Comparison of ENCODE assay signal across 9 cellular contexts in genomic region chr20:38859070-38859690, GRCh38. TPM values are rescaled to one million over a fixed set of nuclear protein-coding genes. Genes with fewer than 3 reads are reported as not detected.
DNase-seq lines count a peak whose midpoint lies in the region; ATAC-seq and TF ChIP-seq lines count a peak whose summit lies in the region.
"Had no signal": no experiment of that assay in that cellular context is flagged by ENCODE, and none has a peak within 500 bp of the region (broad histone marks: within the 10 kb centered on the region; RNA-seq: fewer than 3 reads in every experiment).

No MANE protein-coding gene starts in this region.

- no peaks in the 10 kb centered on the region for H3K27me3 Mint-ChIP-seq in activated B cell treated with CpG ODN at 0.5 μM for 24 hours
- H3K27me3 Mint-ChIP-seq in natural killer cell (ENCODE audit: low read depth in 2 of 2) = no peaks in the 10 kb centered on the region

- CTCF ChIA-PET in activated B cell treated with CpG ODN at 0.5 μM for 24 hours (lab: Charles Lee) = interaction anchor here (0.7 to 4.6 kb wide), 10 partner anchors 12 to 52 kb away, joined by 3 to 18 read pairs (median 4); no protein-coding TSS in a partner anchor

- H3K4me1 ChIP-seq in HAP-1 = peaks cover 5% of the 10 kb centered on the region

- ATAC-seq in HG03175 (IDR thresholded peaks at IDR 0.05; ENCODE audit: unreplicated experiment) (peak; percentile 40), activated B cell treated with CpG ODN at 0.5 μM for 24 hours (ENCODE audit: low read depth) (peak; percentile 56), natural killer cell (peak; percentile 47 to 74 (median 72)), HG03139 (IDR thresholded peaks at IDR 0.05; ENCODE audit: unreplicated experiment) (no peak)

- H3K36me3 Mint-ChIP-seq in activated B cell treated with CpG ODN at 0.5 μM for 24 hours (ENCODE audit: low read depth) = peaks cover 33% of the 10 kb centered on the region
- no peaks in the 10 kb centered on the region for H3K36me3 Mint-ChIP-seq in natural killer cell

- POLR2A ChIA-PET in activated B cell treated with CpG ODN at 0.5 μM for 24 hours (lab: Charles Lee) = interaction anchor here (0.6 to 14.8 kb wide), 9 partner anchors 10 to 57 kb away, joined by 3 to 268 read pairs (median 12); partner anchors contain the start of gene PPP1R16B

- intact Hi-C loops in activated B cell treated with CpG ODN at 0.5 μM for 24 hours (cut with micrococcal nuclease) (loop anchor here (1.0 kb wide), 1 partner anchor 9 kb away; no protein-coding TSS in a partner anchor), natural killer cell (cut with micrococcal nuclease) (loop anchor here (2.0 to 5.0 kb wide), 3 partner anchors 16 to 33 kb away; no protein-coding TSS in a partner anchor)

- peak overlapping the region; percentile 49 for H3K4me3 Mint-ChIP-seq in activated B cell treated with CpG ODN at 0.5 μM for 24 hours
- peak overlapping the region; percentile 45 for H3K4me3 Mint-ChIP-seq in natural killer cell

- TF ChIP-seq CTCF in activated B cell treated with CpG ODN at 0.5 μM for 24 hours (IDR thresholded peaks at IDR 0.05) (no peak), natural killer cell (IDR thresholded peaks at IDR 0.05) (no peak)

- H3K9me3 ChIP-seq in HAP-1 = no peaks in the 10 kb centered on the region

- H3K27me3 ChIP-seq in HAP-1 (ENCODE audit: low read depth) = peaks cover 3% of the 10 kb centered on the region; the same call in 1 of the 2 replicates

- no peaks in the 10 kb centered on the region for H3K36me3 ChIP-seq in HAP-1 (replicated peaks)

- no peaks in the 10 kb centered on the region for H3K9me3 Mint-ChIP-seq in activated B cell treated with CpG ODN at 0.5 μM for 24 hours
- H3K9me3 Mint-ChIP-seq in natural killer cell = no peaks in the 10 kb centered on the region

- DNase-seq in SIG-M5 treated with dmso at 0.1 percent for 504 hours (lab: John Stamatoyannopoulos, UW; ENCODE audit: unreplicated experiment) (peak; percentile 82), SIG-M5 (lab: John Stamatoyannopoulos, UW) (no peak), activated B cell treated with CpG ODN at 0.5 μM for 24 hours (no peak), natural killer cell (no peak), DMS153 (lab: John Stamatoyannopoulos, UW) (no peak), HAP-1 (ENCODE audit: low spot score in 2 of 2) (no peak)
- DNase-seq: NCI-H226 had no signal

- H3K27ac Mint-ChIP-seq in activated B cell treated with CpG ODN at 0.5 μM for 24 hours (peak overlapping the region; percentile 85), natural killer cell (peak overlapping the region; percentile 80 to 81)

- H3K4me1 Mint-ChIP-seq in activated B cell treated with CpG ODN at 0.5 μM for 24 hours = peaks cover 95% of the 10 kb centered on the region
- peaks cover 78 to 81% of the 10 kb centered on the region in 2 donors for H3K4me1 Mint-ChIP-seq in natural killer cell

- in situ Hi-C loops in HAP-1 (cut with MboI; ENCODE audit: low sequenced_read_pairs) = no loop called here

- no peak overlapping the region for H3K4me3 ChIP-seq in HAP-1

RNA-seq across cellular contexts. Expression of gene PPP1R16B, which starts 53.7 kb away (rescaled TPM):
- total RNA-seq in activated B cell treated with CpG ODN at 0.5 μM for 24 hours = 98.3 and 99.3 TPM in 2 replicates
- 10 to 100 TPM; 52.0 to 62.3 (median 53.7) TPM for total RNA-seq in natural killer cell
